Comparison of ENCODE assay signal across 1 cellular context in the genomic region with DNA sequence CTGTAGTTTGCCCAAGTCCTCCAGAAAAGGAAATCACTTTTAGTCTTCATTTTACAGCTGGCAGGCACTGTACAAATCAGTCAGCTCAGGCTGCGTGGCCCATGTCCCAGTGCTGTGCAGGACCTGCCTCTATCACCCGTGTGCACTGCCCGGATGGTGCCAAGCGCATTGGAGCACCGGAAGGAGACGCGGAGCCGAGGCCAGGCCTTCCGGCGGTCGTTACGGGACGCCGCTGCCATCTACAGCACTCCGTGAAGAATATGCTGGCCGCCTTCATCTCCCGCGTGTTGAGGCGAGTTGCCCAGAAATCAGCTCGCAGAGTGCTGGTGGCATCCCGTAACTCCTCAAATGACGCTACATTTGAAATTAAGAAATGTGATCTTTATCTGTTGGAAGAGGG.
TF ChIP-seq lines count a peak whose summit lies in the region.

A gene (plus strand): TSS at position 203 of the 400 bp plus-strand sequence. CDS start 58 bp downstream, at position 261.

TF ChIP-seq in H1, 55 proteins besides CTCF, POLR2A, EP300 and RAD21:
- TF ChIP-seq, protein P1, sequence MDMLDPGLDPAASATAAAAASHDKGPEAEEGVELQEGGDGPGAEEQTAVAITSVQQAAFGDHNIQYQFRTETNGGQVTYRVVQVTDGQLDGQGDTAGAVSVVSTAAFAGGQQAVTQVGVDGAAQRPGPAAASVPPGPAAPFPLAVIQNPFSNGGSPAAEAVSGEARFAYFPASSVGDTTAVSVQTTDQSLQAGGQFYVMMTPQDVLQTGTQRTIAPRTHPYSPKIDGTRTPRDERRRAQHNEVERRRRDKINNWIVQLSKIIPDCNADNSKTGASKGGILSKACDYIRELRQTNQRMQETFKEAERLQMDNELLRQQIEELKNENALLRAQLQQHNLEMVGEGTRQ (IDR thresholded peaks at IDR 0.05; ENCODE audit: low read length) = no peak
